Comparison of ENCODE assay signal across 29 cellular contexts in the genomic region with DNA sequence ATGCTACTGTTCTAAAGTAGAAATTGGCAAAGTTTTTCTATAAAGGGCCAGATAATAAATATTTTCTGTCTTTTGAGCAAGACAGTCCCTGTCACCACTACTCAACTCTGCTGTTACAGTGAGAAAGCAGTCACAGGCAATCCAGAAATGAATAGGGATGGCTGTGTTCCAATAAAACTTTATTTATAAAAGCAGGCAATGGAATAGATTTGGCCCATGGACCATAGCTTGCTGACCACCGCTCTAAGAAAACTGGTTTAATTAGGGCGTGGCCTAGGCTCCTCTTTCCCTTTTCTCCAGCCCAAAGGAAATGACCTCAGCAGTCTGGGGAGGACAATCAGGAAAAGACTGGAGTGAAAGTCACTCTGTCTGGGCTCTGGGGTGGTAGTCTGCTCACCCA.
"Had no signal": no experiment of that assay in that cellular context is flagged by ENCODE, and none has a peak within 500 bp of the region (broad histone marks: within the 10 kb centered on the region; RNA-seq: fewer than 3 reads in every experiment).

No MANE protein-coding gene starts in this region.

- H3K9me3 ChIP-seq: ascending aorta, colonic mucosa, gastroesophageal sphincter, pancreas, prostate gland, stomach, tibial artery had no signal

- H3K36me3 ChIP-seq: ascending aorta, cardiac muscle cell, colonic mucosa, gastroesophageal sphincter, pancreas, prostate gland, stomach, tibial artery had no signal

- H3K27me3 ChIP-seq: ascending aorta, cardiac muscle cell, colonic mucosa, dorsolateral prefrontal cortex, pancreas, stomach had no signal

- DNase-seq: activated CD4-positive, alpha-beta T cell treated with anti-CD3 and anti-CD28 coated beads for 36 hours; activated CD4-positive, CD25-positive, alpha-beta regulatory T cell; activated CD8-positive, alpha-beta memory T cell treated with anti-CD3 and anti-CD28 coated beads, Interleukin-2, amount 10 ng/mL, durations not matched to agents 7 days and 5 days; activated CD8-positive, alpha-beta T cell treated with anti-CD3 and anti-CD28 coated beads, Interleukin-2, amount 10 ng/mL, durations not matched to agents 7 days and 5 days; activated naive CD4-positive, alpha-beta T cell treated with anti-CD3 and anti-CD28 coated beads for 36 hours; activated naive CD8-positive, alpha-beta T cell treated with anti-CD3 and anti-CD28 coated beads, Interleukin-2, amount 10 ng/mL, durations not matched to agents 7 days and 5 days; cerebellar nuclear complex; colonic mucosa; effector memory CD4-positive, alpha-beta T cell; erythroblast; hippocampal formation; left colon; mammary epithelial cell; naive B cell; nephron progenitor cell; pancreas; retina; stimulated activated CD4-positive, alpha-beta T cell treated with anti-CD3 and anti-CD28 coated beads, Interleukin-15, amount 100 ng/mL, for 24 hours; stimulated activated CD4-positive, alpha-beta T cell treated with anti-CD3 and anti-CD28 coated beads, Interleukin-2, amount 100 ng/mL, for 24 hours; stimulated activated naive B cell treated with anti-CD40 and anti-IgM and Interleukin-4, amounts not matched to agents 10 μg/mL and 1 μg/mL and 100 μg/mL, for 72 hours; stomach; T-cell; tibial artery had no signal

- H3K4me3 ChIP-seq: ascending aorta, cardiac muscle cell, colonic mucosa, dorsolateral prefrontal cortex, gastroesophageal sphincter, pancreas, prostate gland, stomach, tibial artery had no signal

- H3K27ac ChIP-seq: ascending aorta, cardiac muscle cell, colonic mucosa, dorsolateral prefrontal cortex, gastroesophageal sphincter, pancreas, prostate gland, stomach, tibial artery had no signal

- H3K4me1 ChIP-seq: ascending aorta, colonic mucosa, prostate gland, tibial artery had no signal

- FAIRE-seq: keratinocyte, pancreas had no signal

- ATAC-seq: activated CD4-positive, alpha-beta T cell treated with anti-CD3 and anti-CD28 coated beads for 36 hours; activated CD8-positive, alpha-beta memory T cell treated with anti-CD3 and anti-CD28 coated beads, Interleukin-2, amount 10 ng/mL, durations not matched to agents 7 days and 5 days; activated CD8-positive, alpha-beta T cell treated with anti-CD3 and anti-CD28 coated beads, Interleukin-2, amount 10 ng/mL, durations not matched to agents 7 days and 5 days; gastroesophageal sphincter; left colon; stimulated activated naive B cell treated with anti-CD40 and anti-IgM and Interleukin-4, amounts not matched to agents 10 μg/mL and 1 μg/mL and 100 μg/mL, for 72 hours; T-cell had no signal
